17 cellular contexts compared by ENCODE assay signal in the genomic region with DNA sequence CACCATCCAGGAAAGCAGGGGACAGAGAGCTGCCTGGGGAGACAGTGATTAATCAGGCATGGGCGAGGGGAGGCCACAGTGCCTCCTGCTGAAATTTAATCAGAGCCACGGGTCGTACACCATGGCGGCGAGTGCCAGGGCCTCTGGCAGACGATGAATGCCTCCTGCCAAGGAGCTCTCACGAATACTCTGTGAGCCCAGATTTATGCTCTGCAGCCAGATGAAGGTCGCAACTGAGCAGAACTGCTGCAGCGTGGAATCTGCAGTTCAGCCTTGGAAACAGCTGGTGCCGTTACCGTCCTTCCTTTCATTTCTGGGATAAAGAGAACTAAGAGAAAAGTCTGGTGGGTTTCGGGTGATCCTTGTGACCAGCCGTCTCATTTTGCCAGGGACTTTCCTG.
"Had no signal": no experiment of that assay in that cellular context is flagged by ENCODE, and none has a peak within 500 bp of the region (broad histone marks: within the 10 kb centered on the region; RNA-seq: fewer than 3 reads in every experiment).

No MANE protein-coding gene starts in this region.

- H3K9ac ChIP-seq: neural progenitor cell, parathyroid adenoma had no signal

- H3K79me2 ChIP-seq: parathyroid adenoma had no signal

- H2AFZ ChIP-seq: neural progenitor cell, parathyroid adenoma had no signal

- H3K36me3 ChIP-seq: gastrocnemius medialis, neural progenitor cell, prostate gland, right lobe of liver, tibial artery, upper lobe of left lung, vagina had no signal

- DNase-seq: dorsolateral prefrontal cortex; effector CD8-positive, alpha-beta T cell; gastrocnemius medialis; left ventricle myocardium superior; naive thymus-derived CD8-positive, alpha-beta T cell; occipital lobe; right lobe of liver; stimulated activated CD4-positive, alpha-beta T cell treated with anti-CD3 and anti-CD28 coated beads, Interleukin-4, amount 100 ng/mL, for 1 hour; stimulated activated CD8-positive, alpha-beta memory T cell treated with anti-CD3 and anti-CD28 coated beads, Interleukin-4, amount 100 ng/mL, for 48 hours; tibial artery had no signal

- H3K27me3 ChIP-seq: neural progenitor cell, right lobe of liver, upper lobe of left lung, vagina had no signal

- H3K9me3 ChIP-seq: gastrocnemius medialis, prostate gland, right lobe of liver, upper lobe of left lung, vagina had no signal

- H3K4me2 ChIP-seq: neural progenitor cell had no signal

- H3K27ac ChIP-seq: coronary artery, dorsolateral prefrontal cortex, gastrocnemius medialis, neural progenitor cell, parathyroid adenoma, prostate gland, right lobe of liver, tibial artery, upper lobe of left lung, vagina had no signal

- H3K4me1 ChIP-seq: gastrocnemius medialis, neural progenitor cell, parathyroid adenoma, prostate gland, right lobe of liver, tibial artery, upper lobe of left lung, vagina had no signal

- H3K4me3 ChIP-seq: coronary artery, dorsolateral prefrontal cortex, gastrocnemius medialis, lung, neural progenitor cell, prostate gland, right lobe of liver, tibial artery, upper lobe of left lung, vagina had no signal
